2 cellular contexts compared by ENCODE assay signal in the genomic region with DNA sequence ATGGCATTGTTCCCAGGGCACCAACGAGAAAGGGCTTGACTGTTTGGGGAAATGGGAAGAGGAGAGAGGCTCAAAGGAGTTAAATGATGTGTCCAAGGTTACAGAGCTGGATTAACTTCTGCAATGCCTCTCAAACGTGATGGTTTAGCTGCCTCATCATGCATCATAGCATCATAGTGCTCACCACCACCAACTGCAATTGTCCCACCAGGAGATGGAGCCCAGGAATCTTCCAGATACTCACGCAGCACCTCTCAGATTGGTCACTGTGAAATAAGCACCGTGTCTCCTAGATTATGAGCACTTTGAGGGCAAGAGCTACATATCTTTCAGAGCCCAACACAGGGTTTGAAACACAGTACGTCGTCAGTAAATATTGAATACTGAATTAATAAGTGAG.
TF ChIP-seq lines count a peak whose summit lies in the region.

No MANE protein-coding gene starts in this region.

TF ChIP-seq in GM23338, 12 proteins besides CTCF, POLR2A, EP300 and RAD21 (continued from another document):
- TF ChIP-seq NANOG (IDR thresholded peaks at IDR 0.05; ENCODE audit: borderline replicate concordance): no peak
- TF ChIP-seq CREB1 (CRISPR knock-in tag; IDR thresholded peaks at IDR 0.05; ENCODE audit: low read depth): no peak
- TF ChIP-seq, protein P1, sequence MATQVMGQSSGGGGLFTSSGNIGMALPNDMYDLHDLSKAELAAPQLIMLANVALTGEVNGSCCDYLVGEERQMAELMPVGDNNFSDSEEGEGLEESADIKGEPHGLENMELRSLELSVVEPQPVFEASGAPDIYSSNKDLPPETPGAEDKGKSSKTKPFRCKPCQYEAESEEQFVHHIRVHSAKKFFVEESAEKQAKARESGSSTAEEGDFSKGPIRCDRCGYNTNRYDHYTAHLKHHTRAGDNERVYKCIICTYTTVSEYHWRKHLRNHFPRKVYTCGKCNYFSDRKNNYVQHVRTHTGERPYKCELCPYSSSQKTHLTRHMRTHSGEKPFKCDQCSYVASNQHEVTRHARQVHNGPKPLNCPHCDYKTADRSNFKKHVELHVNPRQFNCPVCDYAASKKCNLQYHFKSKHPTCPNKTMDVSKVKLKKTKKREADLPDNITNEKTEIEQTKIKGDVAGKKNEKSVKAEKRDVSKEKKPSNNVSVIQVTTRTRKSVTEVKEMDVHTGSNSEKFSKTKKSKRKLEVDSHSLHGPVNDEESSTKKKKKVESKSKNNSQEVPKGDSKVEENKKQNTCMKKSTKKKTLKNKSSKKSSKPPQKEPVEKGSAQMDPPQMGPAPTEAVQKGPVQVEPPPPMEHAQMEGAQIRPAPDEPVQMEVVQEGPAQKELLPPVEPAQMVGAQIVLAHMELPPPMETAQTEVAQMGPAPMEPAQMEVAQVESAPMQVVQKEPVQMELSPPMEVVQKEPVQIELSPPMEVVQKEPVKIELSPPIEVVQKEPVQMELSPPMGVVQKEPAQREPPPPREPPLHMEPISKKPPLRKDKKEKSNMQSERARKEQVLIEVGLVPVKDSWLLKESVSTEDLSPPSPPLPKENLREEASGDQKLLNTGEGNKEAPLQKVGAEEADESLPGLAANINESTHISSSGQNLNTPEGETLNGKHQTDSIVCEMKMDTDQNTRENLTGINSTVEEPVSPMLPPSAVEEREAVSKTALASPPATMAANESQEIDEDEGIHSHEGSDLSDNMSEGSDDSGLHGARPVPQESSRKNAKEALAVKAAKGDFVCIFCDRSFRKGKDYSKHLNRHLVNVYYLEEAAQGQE (IDR thresholded peaks at IDR 0.05; ENCODE audit: unreplicated experiment): no peak
- TF ChIP-seq JUNB (IDR thresholded peaks at IDR 0.05; ENCODE audit: unreplicated experiment): no peak
- no peak for TF ChIP-seq ZNF331 (CRISPR knock-in tag; IDR thresholded peaks at IDR 0.05; ENCODE audit: low read depth)
- TF ChIP-seq STAT1 (IDR thresholded peaks at IDR 0.05; ENCODE audit: unreplicated experiment): no peak
- no peak for TF ChIP-seq ZNF462 (CRISPR knock-in tag; IDR thresholded peaks at IDR 0.05)
TF ChIP-seq in GM23338: peak in this region for 0.

TF ChIP-seq in WTC11, 78 proteins besides CTCF, POLR2A, EP300 and RAD21 (continued from another document):
- TF ChIP-seq CDX4 (CRISPR knock-in tag; IDR thresholded peaks at IDR 0.05; ENCODE audit: borderline replicate concordance): no peak
- no peak for TF ChIP-seq RELA (CRISPR knock-in tag; IDR thresholded peaks at IDR 0.05; ENCODE audit: borderline replicate concordance)
- no peak for TF ChIP-seq SMAD4 (CRISPR knock-in tag; IDR thresholded peaks at IDR 0.05)
- TF ChIP-seq, protein P2, sequence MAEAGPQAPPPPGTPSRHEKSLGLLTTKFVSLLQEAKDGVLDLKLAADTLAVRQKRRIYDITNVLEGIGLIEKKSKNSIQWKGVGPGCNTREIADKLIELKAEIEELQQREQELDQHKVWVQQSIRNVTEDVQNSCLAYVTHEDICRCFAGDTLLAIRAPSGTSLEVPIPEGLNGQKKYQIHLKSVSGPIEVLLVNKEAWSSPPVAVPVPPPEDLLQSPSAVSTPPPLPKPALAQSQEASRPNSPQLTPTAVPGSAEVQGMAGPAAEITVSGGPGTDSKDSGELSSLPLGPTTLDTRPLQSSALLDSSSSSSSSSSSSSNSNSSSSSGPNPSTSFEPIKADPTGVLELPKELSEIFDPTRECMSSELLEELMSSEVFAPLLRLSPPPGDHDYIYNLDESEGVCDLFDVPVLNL (CRISPR knock-in tag; IDR thresholded peaks at IDR 0.05; ENCODE audit: borderline replicate concordance, low read depth): no peak
- TF ChIP-seq ZNF219 (CRISPR knock-in tag; IDR thresholded peaks at IDR 0.05; ENCODE audit: borderline replicate concordance): no peak
TF ChIP-seq in WTC11: peak in this region for 0.
